Comparison of ENCODE assay signal across 23 cellular contexts in the genomic region with DNA sequence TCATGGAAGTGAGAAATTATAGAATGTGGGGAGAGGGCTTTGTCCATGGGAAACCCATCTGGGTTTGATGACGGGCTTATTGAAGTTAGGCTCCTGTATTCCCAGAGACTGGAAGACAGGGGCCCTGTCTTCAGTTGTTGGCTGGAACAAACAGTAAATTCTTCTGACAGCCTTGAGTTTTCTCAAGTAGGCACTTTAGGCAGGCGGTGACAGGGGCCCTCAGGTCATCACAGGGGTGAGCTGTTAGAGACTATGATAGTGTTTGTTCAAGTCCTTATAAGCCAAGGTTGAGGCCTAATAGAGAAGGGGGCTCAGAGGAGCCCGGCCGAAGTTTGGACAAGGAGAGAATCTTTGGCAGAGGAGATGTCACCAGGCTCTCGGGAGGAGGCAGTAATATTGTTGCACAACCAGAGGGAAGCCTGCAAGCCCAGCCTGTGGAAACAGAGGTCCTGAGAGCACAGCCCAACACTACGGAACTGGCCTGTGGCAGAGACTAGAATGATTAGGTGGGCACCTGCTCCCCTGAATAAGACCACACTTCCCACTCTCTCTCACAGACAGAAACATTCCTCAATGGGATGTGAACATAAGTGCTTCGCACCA. TPM values are rescaled to one million over a fixed set of nuclear protein-coding genes. Genes with fewer than 3 reads are reported as not detected.
DNase-seq lines count a peak whose midpoint lies in the region; ATAC-seq and TF ChIP-seq lines count a peak whose summit lies in the region.
"Had no signal": no experiment of that assay in that cellular context is flagged by ENCODE, and none has a peak within 500 bp of the region (broad histone marks: within the 10 kb centered on the region; RNA-seq: fewer than 3 reads in every experiment).

No MANE protein-coding gene starts in this region.

- peaks cover 6 to 29% of the 10 kb centered on the region in 2 donors for H3K4me1 ChIP-seq in left lung
- H3K4me1 ChIP-seq in stomach: peaks cover 9 to 44% (median 31%) of the 10 kb centered on the region in 4 donors

- peak overlapping the region; percentile 95 for H3K27ac Mint-ChIP-seq in endothelial cell (ENCODE audit: unreplicated experiment)

- no peaks in the 10 kb centered on the region for H3K36me3 Mint-ChIP-seq in endothelial cell (ENCODE audit: low read depth, unreplicated experiment)

- no peaks in the 10 kb centered on the region for H3K9me3 ChIP-seq in left lung
- no peaks in the 10 kb centered on the region for H3K9me3 ChIP-seq in stomach
- H3K9me3 ChIP-seq: BLaER1 had no signal

- WGBS in stomach, 5 donors: 67 to 86% (median 83%) methylated on average over 7 of the region's 7 CpGs

- peaks cover 15% of the 10 kb centered on the region for H3K27me3 Mint-ChIP-seq in endothelial cell (ENCODE audit: unreplicated experiment)

- no peak for TF ChIP-seq POLR2A in stomach (IDR thresholded peaks at IDR 0.05)

- peaks cover 43% of the 10 kb centered on the region for H3K4me1 Mint-ChIP-seq in endothelial cell (ENCODE audit: unreplicated experiment)

- H3K4me3 ChIP-seq in left lung (no peak overlapping the region), stomach (no peak overlapping the region)
- H3K4me3 ChIP-seq: BLaER1, GM12878 had no signal

- no peaks in the 10 kb centered on the region for H3K9me3 Mint-ChIP-seq in endothelial cell (ENCODE audit: unreplicated experiment)

- peak; percentile 62 for ATAC-seq in left lung
- no peak for ATAC-seq in HG02884 (IDR thresholded peaks at IDR 0.05; ENCODE audit: unreplicated experiment)
- ATAC-seq in GM21447 (IDR thresholded peaks at IDR 0.05; ENCODE audit: unreplicated experiment): no peak
- no peak for ATAC-seq in HG02588 (IDR thresholded peaks at IDR 0.05; ENCODE audit: unreplicated experiment)
- ATAC-seq: GM12878, HCT116, HepG2 had no signal

- H3K4me3 Mint-ChIP-seq in endothelial cell (ENCODE audit: unreplicated experiment): no peak overlapping the region

- TF ChIP-seq CTCF in endothelial cell (IDR thresholded peaks at IDR 0.05; ENCODE audit: unreplicated experiment): no peak
- no peak for TF ChIP-seq CTCF in left lung (IDR thresholded peaks at IDR 0.05)
- no peak for TF ChIP-seq CTCF in stomach (IDR thresholded peaks at IDR 0.05)

- H3K27me3 ChIP-seq in left lung: no peaks in the 10 kb centered on the region
- H3K27me3 ChIP-seq in stomach: peaks cover 0 to 6% (median 0%) of the 10 kb centered on the region in 3 donors
- H3K27me3 ChIP-seq: BLaER1 had no signal

- peak overlapping the region in 1 of 2 donors; percentile 19 for H3K27ac ChIP-seq in left lung
- H3K27ac ChIP-seq in stomach: peak overlapping the region; percentile 37 to 79 (median 73)
- H3K27ac ChIP-seq: BLaER1 had no signal

- TF ChIP-seq EP300 in stomach (IDR thresholded peaks at IDR 0.05): no peak

- intact Hi-C loops in left lung (cut with DNase I): no loop called here
- intact Hi-C loops in stomach (cut with DNase I; ENCODE audit: low total_unique reads): no loop called here

- H3K36me3 ChIP-seq in left lung (no peaks in the 10 kb centered on the region), stomach (no peaks in the 10 kb centered on the region)
- H3K36me3 ChIP-seq: BLaER1 had no signal

- DNase-seq in activated CD8-positive, alpha-beta memory T cell treated with anti-CD3 and anti-CD28 coated beads for 24 hours: peak; percentile 15
- no peak for DNase-seq in activated CD8-positive, alpha-beta memory T cell treated with anti-CD3 and anti-CD28 coated beads, Interleukin-2, amount 50 U/mL, for 48 hours
- DNase-seq in endothelial cell (ENCODE audit: low spot score) (no peak), left lung (no peak), stomach (no peak)
- DNase-seq: GDM1; KG1; NCI-H1092 treated with DMSO at 0.1 percent for 48 hours; NCI-H1694; NCI-H2107; NCI-H446; NK-92 treated with Interleukin-12 subunit alpha and Interleukin-12 subunit beta, amount 100 ng/mL, for 24 hours had no signal

RNA-seq across cellular contexts. Expression of a gene that starts 20.2 kb away (rescaled TPM):
- 63.7 TPM for total RNA-seq in endothelial cell (ENCODE audit: unreplicated experiment)
- 10 to 100 TPM; 29.3 to 61.6 TPM for total RNA-seq in left lung
- 10 to 100 TPM in 4 of 5 donors, 1 to 10 TPM in 1; 6.2 to 19.1 (median 14.7) TPM for total RNA-seq in stomach
- 1 to 10 TPM; 3.2 to 3.8 (median 3.7) TPM for polyA plus RNA-seq in stomach

RNA-seq across cellular contexts. Expression of a gene that starts 56.6 kb away (rescaled TPM):
- total RNA-seq in endothelial cell (ENCODE audit: unreplicated experiment) (62.2 TPM), left lung (1 to 10 TPM in 1 of 2 donors, under 1 TPM in 1; 0.41 to 1.4 TPM), stomach (under 1 TPM in 2 of 5 donors, not detected in 3; 0.37 to 0.45 TPM)
- under 1 TPM in 2 of 3 donors, not detected in 1; 0.08 to 0.12 TPM for polyA plus RNA-seq in stomach
- total RNA-seq: HepG2, RPMI7951 had no signal
- polyA plus RNA-seq: HepG2 had no signal

RNA-seq across cellular contexts. Expression of a gene that starts 56.6 kb away (rescaled TPM):
- total RNA-seq in endothelial cell (ENCODE audit: unreplicated experiment): 0.36 TPM
- not detected for total RNA-seq in left lung
- not detected for total RNA-seq in stomach
- polyA plus RNA-seq in stomach: not detected
- total RNA-seq: A172, GM12878, HepG2, M059J, OCI-LY7, RPMI7951 had no signal
- polyA plus RNA-seq: GM12878, HepG2 had no signal

Comparison
In these comparisons a context has a peak if more than half of its experiments do, and no peak if none do; other contexts are left out.
1. RNA of a gene that starts 56.6 kb away (total RNA-seq): 62.2 TPM in endothelial cell (single experiment); 0.41 to 1.4 TPM in left lung and 0.37 to 0.45 TPM in stomach; every median in the first group is over 10 times any median in the second.